21 cellular contexts compared by ENCODE assay signal in genomic region chr22:41608386-41608785, GRCh38. TPM values are rescaled to one million over a fixed set of nuclear protein-coding genes. Genes with fewer than 3 reads are reported as not detected.
"Had no signal": no experiment of that assay in that cellular context is flagged by ENCODE, and none has a peak within 500 bp of the region (broad histone marks: within the 10 kb centered on the region; RNA-seq: fewer than 3 reads in every experiment).

No MANE protein-coding gene starts in this region.

- H3K4me3 Mint-ChIP-seq: naive thymus-derived CD4-positive, alpha-beta T cell; neural progenitor cell; stimulated activated naive CD8-positive, alpha-beta T cell treated with anti-CD3 and anti-CD28 coated beads, Interleukin-15, Interleukin-2, amounts not matched to agents 100 ng/mL and 50 ng/mL, for 24 hours had no signal

- ATAC-seq: naive thymus-derived CD4-positive, alpha-beta T cell; pancreas; right lobe of liver; upper lobe of right lung had no signal

- H2AFZ ChIP-seq: neural progenitor cell had no signal

- H3K4me2 ChIP-seq: neural progenitor cell had no signal

- H3K36me3 ChIP-seq: neural progenitor cell had no signal

- H3K9me3 ChIP-seq: heart right ventricle, pancreas, right lobe of liver, testis, tibial nerve, upper lobe of right lung, vagina had no signal

- H3K4me3 ChIP-seq: heart right ventricle, neural progenitor cell, pancreas, right lobe of liver, testis, tibial nerve, upper lobe of right lung, vagina had no signal

- H3K27me3 Mint-ChIP-seq: progenitor cell of endocrine pancreas; stimulated activated naive CD8-positive, alpha-beta T cell treated with anti-CD3 and anti-CD28 coated beads, Interleukin-15, Interleukin-2, amounts not matched to agents 100 ng/mL and 50 ng/mL, for 24 hours had no signal

- H3K27ac ChIP-seq: heart right ventricle, neural progenitor cell, pancreas, right lobe of liver, testis, tibial nerve, upper lobe of right lung, vagina had no signal

- FAIRE-seq: colon, islet of Langerhans, pancreas had no signal

- DNase-seq: dermis blood vessel endothelial cell; foreskin melanocyte; heart right ventricle; hypothalamus; naive thymus-derived CD4-positive, alpha-beta T cell; nucleus accumbens; pancreas; right lobe of liver; stimulated activated CD4-positive, alpha-beta T cell treated with anti-CD3 and anti-CD28 coated beads, Interleukin-15, amount 100 ng/mL, for 24 hours; stimulated activated CD4-positive, alpha-beta T cell treated with anti-CD3 and anti-CD28 coated beads, Interleukin-1b, Interleukin-23, amount 100 ng/mL, for 48 hours; testis; upper lobe of right lung had no signal

- H3K4me1 ChIP-seq: neural progenitor cell, pancreas, testis, upper lobe of right lung, vagina had no signal

- H3K27ac Mint-ChIP-seq: naive thymus-derived CD4-positive, alpha-beta T cell; neural progenitor cell; progenitor cell of endocrine pancreas; stimulated activated naive CD8-positive, alpha-beta T cell treated with anti-CD3 and anti-CD28 coated beads, Interleukin-15, Interleukin-2, amounts not matched to agents 100 ng/mL and 50 ng/mL, for 24 hours had no signal

- H3K9ac ChIP-seq: neural progenitor cell had no signal

- H3K27me3 ChIP-seq: heart right ventricle, neural progenitor cell, pancreas, right lobe of liver, testis, tibial nerve, upper lobe of right lung, vagina had no signal

- H3K9me3 Mint-ChIP-seq: naive thymus-derived CD4-positive, alpha-beta T cell; neural progenitor cell; stimulated activated naive CD8-positive, alpha-beta T cell treated with anti-CD3 and anti-CD28 coated beads, Interleukin-15, Interleukin-2, amounts not matched to agents 100 ng/mL and 50 ng/mL, for 24 hours had no signal

RNA-seq across cellular contexts. Expression of gene CSDC2, which starts 47.6 kb away (rescaled TPM):
- total RNA-seq: dermis blood vessel endothelial cell; lung microvascular endothelial cell; mononuclear cell; naive thymus-derived CD4-positive, alpha-beta T cell had no signal
- polyA plus RNA-seq: naive thymus-derived CD4-positive, alpha-beta T cell had no signal
